In the genomic region with DNA sequence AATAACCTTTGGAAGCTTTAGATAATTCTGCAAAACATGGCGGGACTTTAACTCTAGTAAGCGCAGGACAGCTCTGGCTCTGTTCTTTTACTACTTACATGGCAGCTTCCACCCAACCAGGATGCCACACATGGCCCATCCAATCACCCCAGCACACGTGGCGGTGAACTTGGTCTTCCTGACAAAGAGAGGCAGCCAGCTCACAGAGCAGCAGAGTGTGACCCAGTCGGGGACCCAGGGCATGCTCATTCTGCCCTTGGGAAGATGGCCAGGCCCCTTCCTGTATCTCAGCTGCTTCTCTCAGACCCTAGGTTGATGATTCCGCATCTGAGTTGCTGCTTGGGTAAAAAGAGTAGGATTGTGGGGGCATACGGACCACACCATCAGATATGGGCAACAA, we compare ENCODE assay signal across 25 cellular contexts.
"Had no signal": no experiment of that assay in that cellular context is flagged by ENCODE, and none has a peak within 500 bp of the region (broad histone marks: within the 10 kb centered on the region; RNA-seq: fewer than 3 reads in every experiment).

No MANE protein-coding gene starts in this region.

- H3K4me3 ChIP-seq: heart left ventricle, left ventricle myocardium inferior, lung, mucosa of descending colon, ovary, prostate gland, smooth muscle cell, tibial nerve, upper lobe of left lung had no signal

- DNase-seq: glutamatergic neuron; heart left ventricle; hypothalamus; immature natural killer cell; left ventricle myocardium inferior; mesendoderm; midbrain; mucosa of descending colon; naive thymus-derived CD4-positive, alpha-beta T cell; ovary; retina; right cardiac atrium; stimulated activated CD4-positive, alpha-beta T cell treated with anti-CD3 and anti-CD28 coated beads, Interleukin-12 subunit alpha, Interleukin-12 subunit beta, amount 100 ng/mL, for 4 hours; stimulated activated CD4-positive, alpha-beta T cell treated with anti-CD3 and anti-CD28 coated beads, Interleukin-15, amount 100 ng/mL, for 24 hours; stimulated activated CD4-positive, alpha-beta T cell treated with anti-CD3 and anti-CD28 coated beads, Interleukin-2, amount 100 ng/mL, for 24 hours; stimulated activated CD4-positive, alpha-beta T cell treated with anti-CD3 and anti-CD28 coated beads, Interleukin-4, amount 100 ng/mL, for 4 hours; stimulated activated naive B cell treated with anti-CD40 and anti-IgM and Interleukin-4, amounts not matched to agents 10 μg/mL and 1 μg/mL and 100 μg/mL, for 72 hours; stimulated activated naive CD8-positive, alpha-beta T cell treated with anti-CD3 and anti-CD28 coated beads, Interleukin-15, Interleukin-2, amounts not matched to agents 100 U/mL and 50 U/mL, for 24 hours; upper lobe of left lung had no signal

- ATAC-seq: heart left ventricle; mucosa of descending colon; naive thymus-derived CD4-positive, alpha-beta T cell; natural killer cell treated with Interleukin-12 subunit alpha and Interleukin-12 subunit beta and Interleukin-15 and Interleukin-18, amount 100 ng/mL, for 72 hours; right cardiac atrium; stimulated activated naive B cell treated with anti-CD40 and anti-IgM and Interleukin-4, amounts not matched to agents 10 μg/mL and 1 μg/mL and 100 μg/mL, for 72 hours; stimulated activated naive CD8-positive, alpha-beta T cell treated with anti-CD3 and anti-CD28 coated beads, Interleukin-15, Interleukin-2, amounts not matched to agents 100 U/mL and 50 U/mL, for 24 hours had no signal

- H3K9me3 ChIP-seq: mucosa of descending colon, ovary, prostate gland had no signal

- H3K4me1 ChIP-seq: prostate gland, upper lobe of left lung had no signal

- H3K27ac ChIP-seq: ovary, prostate gland, tibial nerve, upper lobe of left lung had no signal

- H3K27me3 ChIP-seq: heart left ventricle, ovary, tibial nerve, upper lobe of left lung had no signal

- FAIRE-seq: urothelium cell line had no signal

- H3K36me3 ChIP-seq: heart left ventricle, left ventricle myocardium inferior, ovary, prostate gland, tibial nerve, upper lobe of left lung had no signal
